ENCODE assay signal across 16 cellular contexts in the genomic region with DNA sequence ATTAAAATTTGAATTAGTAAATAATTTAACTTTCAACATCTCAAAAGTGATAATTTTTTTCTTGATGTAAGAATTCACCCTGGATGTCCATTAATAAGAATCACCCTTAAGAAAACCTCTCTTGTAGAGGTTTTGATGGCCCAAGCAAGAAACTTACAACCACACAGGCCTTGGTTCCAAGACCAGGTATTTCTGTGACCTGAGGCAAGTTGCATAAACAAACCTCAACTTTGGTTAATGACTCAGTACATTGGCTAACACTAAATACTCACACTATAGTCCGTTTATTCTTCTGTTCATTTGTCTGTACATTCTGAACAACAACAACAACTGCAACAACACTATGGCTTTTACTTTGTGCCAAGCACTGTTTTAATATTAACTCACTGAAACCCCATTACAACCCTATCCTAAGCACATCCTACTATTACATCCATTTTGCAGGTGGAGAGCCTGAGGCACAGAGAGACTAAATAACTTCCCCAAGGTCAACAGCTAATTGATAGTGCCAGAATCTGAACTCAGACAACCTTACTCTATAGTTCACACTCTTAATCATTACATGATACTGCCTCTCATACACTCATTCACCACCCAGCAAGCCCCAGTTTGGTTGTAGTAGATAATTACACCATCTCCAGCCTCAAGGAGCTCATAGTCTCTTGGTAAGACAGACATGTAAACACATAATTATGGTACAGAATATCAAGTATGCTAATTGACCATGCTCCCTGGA. TPM values are rescaled to one million over a fixed set of nuclear protein-coding genes. Genes with fewer than 3 reads are reported as not detected.
DNase-seq lines count a peak whose midpoint lies in the region; TF ChIP-seq lines count a peak whose summit lies in the region.
"Had no signal": no experiment of that assay in that cellular context is flagged by ENCODE, and none has a peak within 500 bp of the region (broad histone marks: within the 10 kb centered on the region; RNA-seq: fewer than 3 reads in every experiment).

No MANE protein-coding gene starts in this region.

- H3K9ac ChIP-seq in neuronal stem cell (ENCODE audit: low read depth, low read length, poor library complexity): no peak overlapping the region

- H3K36me3 ChIP-seq in neuronal stem cell (replicated peaks in 1 of 2; ENCODE audit: control insufficient read depth in 2 of 2, insufficient read depth in 2 of 2, low read length in 2 of 2): no peaks in the 10 kb centered on the region
- H3K36me3 ChIP-seq in ovary: no peaks in the 10 kb centered on the region
- H3K36me3 ChIP-seq: lower lobe of right lung had no signal

- no peak overlapping the region for H2BK15ac ChIP-seq in neuronal stem cell (ENCODE audit: low read length)

- no peak overlapping the region for H3K23ac ChIP-seq in neuronal stem cell (ENCODE audit: low read depth, low read length, poor library complexity)

- H2AFZ ChIP-seq in neuronal stem cell (ENCODE audit: low read length): no peak overlapping the region

- WGBS in neuronal stem cell (ENCODE audit: extremely low coverage in 2 of 2, insufficient read length in 2 of 2, insufficient replicate concordance in 1 of 2), 2 donors: no CpG with 5 or more reads among the region's 1 CpG
- WGBS in ovary, 3 donors: 93 to 98% (median 94%) methylated on average over 1 of the region's 1 CpG

- no peak for TF ChIP-seq POLR2A in ovary (IDR thresholded peaks at IDR 0.05)

- H3K4me1 ChIP-seq in neuronal stem cell (ENCODE audit: control insufficient read depth in 2 of 2, insufficient read depth in 1 of 2, low read depth in 1 of 2, low read length in 2 of 2): peaks cover 0 to 8% of the 10 kb centered on the region in 2 donors
- H3K4me1 ChIP-seq in ovary (ENCODE audit: insufficient read depth): peaks cover 1% of the 10 kb centered on the region

- H3K27ac ChIP-seq in neuronal stem cell (replicated peaks; ENCODE audit: low read length) (no peak overlapping the region), ovary (no peak overlapping the region)
- H3K27ac ChIP-seq: lower lobe of right lung had no signal

- no peak overlapping the region for H2BK5ac ChIP-seq in neuronal stem cell (ENCODE audit: low read length)

- intact Hi-C loops in ovary (cut with DNase I): no loop called here

- no peak overlapping the region for H4K91ac ChIP-seq in neuronal stem cell (ENCODE audit: low read depth, low read length, poor library complexity)

- TF ChIP-seq EP300 in ovary (IDR thresholded peaks at IDR 0.05): no peak

- H3K27me3 ChIP-seq in neuronal stem cell (ENCODE audit: control insufficient read depth in 3 of 3, insufficient read depth in 3 of 3, low read depth in 1 of 3, low read length in 3 of 3): no peaks in the 10 kb centered on the region
- no peaks in the 10 kb centered on the region for H3K27me3 ChIP-seq in ovary

- no peaks in the 10 kb centered on the region for H3K9me3 ChIP-seq in neuronal stem cell (replicated peaks in 1 of 2; ENCODE audit: control insufficient read depth in 2 of 2, insufficient read depth in 1 of 2, low read depth in 1 of 2, low read length in 2 of 2)
- H3K9me3 ChIP-seq in ovary: no peaks in the 10 kb centered on the region
- H3K9me3 ChIP-seq: lower lobe of right lung had no signal

- H4K8ac ChIP-seq in neuronal stem cell (ENCODE audit: low read depth, low read length): no peak overlapping the region

- no peak for TF ChIP-seq CTCF in fibroblast of the aortic adventitia (IDR thresholded peaks at IDR 0.05; ENCODE audit: insufficient read depth, low read length)
- TF ChIP-seq CTCF in ovary (IDR thresholded peaks at IDR 0.05): no peak

- no peak overlapping the region for H3K18ac ChIP-seq in neuronal stem cell (ENCODE audit: low read length)

- H3K79me1 ChIP-seq in neuronal stem cell (ENCODE audit: low read depth, low read length): no peaks in the 10 kb centered on the region

- H2BK12ac ChIP-seq in neuronal stem cell (ENCODE audit: low read length): no peak overlapping the region

- no peak overlapping the region for H3K4ac ChIP-seq in neuronal stem cell (ENCODE audit: low read length)

- no peak overlapping the region for H3K4me2 ChIP-seq in neuronal stem cell (ENCODE audit: insufficient read depth, low read length, poor library complexity, severe bottlenecking)

- no peak overlapping the region for H2BK120ac ChIP-seq in neuronal stem cell (ENCODE audit: low read depth, low read length)

- no peak overlapping the region for H3K14ac ChIP-seq in neuronal stem cell (ENCODE audit: low read length)

- DNase-seq in A172 (ENCODE audit: low spot score): peak; percentile 40
- DNase-seq in HCEC 1CT: peak; percentile 48
- peak; percentile 82 for DNase-seq in amniotic epithelial cell (ENCODE audit: low read depth)
- peak; percentile 31 for DNase-seq in fibroblast of the aortic adventitia (ENCODE audit: low read depth)
- no peak for DNase-seq in NCI-H2107 treated with DMSO at 0.1 percent for 48 hours (lab: John Stamatoyannopoulos, UW; ENCODE audit: unreplicated experiment)
- DNase-seq in neuronal stem cell (ENCODE audit: low spot score): no peak
- DNase-seq in ovary: no peak
- DNase-seq in effector CD8-positive, alpha-beta T cell (lab: John Stamatoyannopoulos, UW): no peak
- DNase-seq: activated B cell treated with CpG ODN at 0.5 μM for 24 hours; activated naive CD4-positive, alpha-beta T cell treated with anti-CD3 and anti-CD28 coated beads, Interleukin-2, amount 10 ng/mL, durations not matched to agents 7 days and 5 days; H7; lower lobe of right lung; natural killer cell; right cardiac atrium; stimulated activated CD4-positive, alpha-beta T cell treated with anti-CD3 and anti-CD28 coated beads, Interleukin-2, amount 100 ng/mL, for 48 hours had no signal

- H2AK5ac ChIP-seq in neuronal stem cell (ENCODE audit: low read depth, low read length): no peak overlapping the region

- H3K4me3 ChIP-seq in fibroblast of the aortic adventitia (ENCODE audit: low read depth, low read length): no peak overlapping the region
- H3K4me3 ChIP-seq in neuronal stem cell (ENCODE audit: low read length in 2 of 2): no peak overlapping the region
- no peak overlapping the region for H3K4me3 ChIP-seq in ovary
- H3K4me3 ChIP-seq: lower lobe of right lung had no signal

RNA-seq across cellular contexts. Expression of gene ANK3, which starts 6.6 kb away (rescaled TPM):
- 8.4 and 9.0 TPM in 2 replicates for total RNA-seq in A172 (2014; rRNA removed; shearing (Covaris generic))
- total RNA-seq in fibroblast of the aortic adventitia (ENCODE audit: low replicate concordance) (248 and 658 TPM in 2 replicates), ovary (10 to 100 TPM; 17.7 to 74.1 (median 36.5) TPM)
- polyA plus RNA-seq in neuronal stem cell (2013, experiment 1 of 2): 57.1 TPM
- 57.8 TPM for polyA plus RNA-seq in neuronal stem cell (2013, experiment 2 of 2)
- 10 to 100 TPM; 11.4 to 19.3 TPM for polyA plus RNA-seq in ovary
- total RNA-seq: HepG2 had no signal
- polyA plus RNA-seq: HepG2 had no signal

Comparison
In these comparisons a context has a peak if more than half of its experiments do, and no peak if none do; other contexts are left out.
1. DNase-seq: peak in A172 (single experiment), HCEC 1CT (single experiment), amniotic epithelial cell (single experiment) and fibroblast of the aortic adventitia (single experiment); none in NCI-H2107 treated with DMSO at 0.1 percent for 48 hours (single experiment), neuronal stem cell (single experiment), ovary (0 of 5) and effector CD8-positive, alpha-beta T cell (single experiment).